8 cellular contexts compared by ENCODE assay signal in genomic region chr7:2709553-2710165, GRCh38. TPM values are rescaled to one million over a fixed set of nuclear protein-coding genes. Genes with fewer than 3 reads are reported as not detected.
DNase-seq lines count a peak whose midpoint lies in the region; ATAC-seq and TF ChIP-seq lines count a peak whose summit lies in the region.

No MANE protein-coding gene starts in this region.

- TF ChIP-seq CTCF in OCI-LY7 (conservative IDR thresholded peaks at IDR 0.05; ENCODE audit: low read length) (peak; percentile 97), gastroesophageal sphincter (IDR thresholded peaks at IDR 0.05) (peak in 3 of 4 experiments; percentile 72 to 89 (median 74)), upper lobe of left lung (IDR thresholded peaks at IDR 0.05) (peak; percentile 76 to 89 (median 86))

- H3K79me2 ChIP-seq in OCI-LY7 (ENCODE audit: insufficient read depth, low read depth, low read length) (no peaks in the 10 kb centered on the region), trophoblast cell (ENCODE audit: control insufficient read depth, insufficient read depth, low read length, poor library complexity) (no peaks in the 10 kb centered on the region)

- peak overlapping the region; percentile 27 for H2AK5ac ChIP-seq in trophoblast cell (ENCODE audit: low read length)

- no peaks in the 10 kb centered on the region for H3K9me2 ChIP-seq in OCI-LY7 (ENCODE audit: insufficient read depth, low read length)

- DNase-seq in Ammon's horn (ENCODE audit: low spot score) (peak; percentile 72), OCI-LY7 (ENCODE audit: low spot score) (peak; percentile 92), trophoblast cell (peak; percentile 93 to 94), upper lobe of left lung (peak; percentile 80 to 95)
- peak; percentile 73 for DNase-seq in activated effector memory CD4-positive, alpha-beta T cell treated with Interleukin-2 at 50 U/mL for 16 hours

- CTCF ChIA-PET in OCI-LY7 (lab: Charles Lee; ENCODE audit: unreplicated experiment) = interaction anchor here (0.5 to 1.8 kb wide), 22 partner anchors 9 to 391 kb away, joined by 3 to 13 read pairs (median 4); no protein-coding TSS in a partner anchor

- H3K18ac ChIP-seq in trophoblast cell (ENCODE audit: low read length) = no peak overlapping the region

- H3K14ac ChIP-seq in trophoblast cell (ENCODE audit: low read length) = no peak overlapping the region

- peak overlapping the region; percentile 16 for H2BK12ac ChIP-seq in trophoblast cell (ENCODE audit: low read length)

- ATAC-seq in GM19023 (IDR thresholded peaks at IDR 0.05; ENCODE audit: unreplicated experiment) (peak; percentile 71), HG03135 (IDR thresholded peaks at IDR 0.05; ENCODE audit: unreplicated experiment) (peak; percentile 76), gastroesophageal sphincter (peak; percentile 52), upper lobe of left lung (ENCODE audit: low FRiP score in 2 of 2) (peak; percentile 71 to 84)

- H3K9ac ChIP-seq in trophoblast cell (ENCODE audit: low read length) = no peak overlapping the region

- no TSS peak for BruUV-seq in OCI-LY7 (replicated peaks; lab: Mats Ljungman, UMichigan)

- H3K36me3 ChIP-seq in OCI-LY7 (ENCODE audit: insufficient read depth, low read length) (no peaks in the 10 kb centered on the region), gastroesophageal sphincter (peaks cover 0 to 1% of the 10 kb centered on the region in 2 donors), trophoblast cell (ENCODE audit: control insufficient read depth in 1 of 2, insufficient read depth in 2 of 2, low read length in 2 of 2) (peaks cover 46 to 50% of the 10 kb centered on the region in 2 experiments), upper lobe of left lung (no peaks in the 10 kb centered on the region)

- no peak overlapping the region for H3K23ac ChIP-seq in trophoblast cell (ENCODE audit: low read length)

- H3K27me3 ChIP-seq in gastroesophageal sphincter = no peaks in the 10 kb centered on the region
- H3K27me3 ChIP-seq in trophoblast cell (ENCODE audit: insufficient read depth, low read length) = no peaks in the 10 kb centered on the region
- H3K27me3 ChIP-seq in upper lobe of left lung = no peaks in the 10 kb centered on the region

- POLR2A ChIA-PET in OCI-LY7 (lab: Charles Lee) = interaction anchor here (0.5 to 4.3 kb wide), 16 partner anchors 10 to 435 kb away, joined by 3 to 36 read pairs (median 4); partner anchors contain the start of gene IQCE

- H3K4me3 ChIP-seq in OCI-LY7 (ENCODE audit: low read depth, low read length, poor library complexity, severe bottlenecking) (peak overlapping the region; percentile 64), gastroesophageal sphincter (no peak overlapping the region), trophoblast cell (ENCODE audit: low read depth, low read length) (no peak overlapping the region), upper lobe of left lung (peak overlapping the region in 2 of 4 donors; percentile 17 to 25)

- H2BK5ac ChIP-seq in trophoblast cell (ENCODE audit: low read depth, low read length, poor library complexity) = no peak overlapping the region

- H3K79me1 ChIP-seq in trophoblast cell (ENCODE audit: low read length) = peaks cover 11% of the 10 kb centered on the region

- TF ChIP-seq POLR2A in gastroesophageal sphincter (IDR thresholded peaks at IDR 0.05) (no peak), upper lobe of left lung (IDR thresholded peaks at IDR 0.05) (no peak)

- intact Hi-C loops in OCI-LY7 (cut with micrococcal nuclease; ENCODE audit: unreplicated experiment) = loop anchor here (1.0 to 2.0 kb wide), 3 partner anchors 38 to 135 kb away; partner anchors contain the start of gene GNA12

- H2AFZ ChIP-seq in OCI-LY7 (ENCODE audit: low read length) (peak overlapping the region; percentile 83), trophoblast cell (ENCODE audit: insufficient read depth, low read length, poor library complexity) (no peak overlapping the region)

- no peaks in the 10 kb centered on the region for H4K20me1 ChIP-seq in OCI-LY7 (ENCODE audit: insufficient read depth, low read length)

- H2BK120ac ChIP-seq in trophoblast cell (ENCODE audit: insufficient read depth, low read length, poor library complexity) = no peak overlapping the region

- H4K8ac ChIP-seq in trophoblast cell (ENCODE audit: low read depth, low read length) = peak overlapping the region; percentile 39

- H3K9me3 ChIP-seq in OCI-LY7 (ENCODE audit: low read length) = no peaks in the 10 kb centered on the region
- H3K9me3 ChIP-seq in gastroesophageal sphincter = no peaks in the 10 kb centered on the region
- H3K9me3 ChIP-seq in trophoblast cell (ENCODE audit: insufficient read depth, low read depth, low read length) = no peaks in the 10 kb centered on the region
- H3K9me3 ChIP-seq in upper lobe of left lung = no peaks in the 10 kb centered on the region

- TF ChIP-seq EP300 in gastroesophageal sphincter (IDR thresholded peaks at IDR 0.05) (no peak), upper lobe of left lung (IDR thresholded peaks at IDR 0.05) (no peak)

- peak overlapping the region; percentile 85 for H3K4me2 ChIP-seq in OCI-LY7 (ENCODE audit: low read length)
- H3K4me2 ChIP-seq in trophoblast cell (ENCODE audit: low read length) = no peak overlapping the region

- H3K4me1 ChIP-seq in OCI-LY7 (ENCODE audit: insufficient read depth, low read length, poor library complexity, severe bottlenecking) (peaks cover 33% of the 10 kb centered on the region), gastroesophageal sphincter (peaks cover 0 to 10% (median 7%) of the 10 kb centered on the region in 3 donors), trophoblast cell (ENCODE audit: control insufficient read depth in 1 of 2, insufficient read depth in 2 of 2, low read length in 2 of 2) (peaks cover 21 to 22% of the 10 kb centered on the region in 2 experiments), upper lobe of left lung (peaks cover 2 to 32% (median 24%) of the 10 kb centered on the region in 4 donors)

- H3K27ac ChIP-seq in OCI-LY7 (ENCODE audit: low read depth, low read length, poor library complexity, severe bottlenecking) (peak overlapping the region; percentile 81), gastroesophageal sphincter (no peak overlapping the region), trophoblast cell (ENCODE audit: low read depth, low read length) (no peak overlapping the region), upper lobe of left lung (no peak overlapping the region)

- no CpG with 5 or more reads among the region's 33 CpGs for WGBS in gastroesophageal sphincter (ENCODE audit: low coverage in 1 of 2), 2 donors
- WGBS in trophoblast cell (ENCODE audit: extremely low coverage, insufficient coverage, insufficient read length) = no CpG with 5 or more reads among the region's 33 CpGs
- WGBS in upper lobe of left lung, 2 donors = 44 to 82% methylated on average over 15 of the region's 33 CpGs

- H3K4ac ChIP-seq in trophoblast cell (ENCODE audit: low read depth, low read length) = no peak overlapping the region

- H4K12ac ChIP-seq in trophoblast cell (ENCODE audit: low read depth, low read length) = no peak overlapping the region

- H4K91ac ChIP-seq in trophoblast cell (ENCODE audit: low read depth, low read length) = no peak overlapping the region

RNA-seq across cellular contexts. Expression of gene AMZ1, which starts 21.7 kb away (rescaled TPM):
- total RNA-seq in OCI-LY7 (2014; rRNA removed; shearing (Covaris generic)) = 1.4 and 1.7 TPM in 2 replicates
- total RNA-seq in OCI-LY7 (2022) (2.7 and 2.9 TPM in 2 replicates), gastroesophageal sphincter (under 1 TPM; 0.12 to 0.62 (median 0.32) TPM), upper lobe of left lung (10 to 100 TPM in 1 of 6 donors, 1 to 10 TPM in 3, under 1 TPM in 2; 0.30 to 16.6 (median 5.3) TPM)
- 0.41 and 0.64 TPM in 2 replicates for polyA plus RNA-seq in trophoblast cell (2013)
